In genomic region chr18:34549367-34549766, GRCh38 we compare ENCODE assay signal across 23 cellular contexts.
"Had no signal": no experiment of that assay in that cellular context is flagged by ENCODE, and none has a peak within 500 bp of the region (broad histone marks: within the 10 kb centered on the region; RNA-seq: fewer than 3 reads in every experiment).

No MANE protein-coding gene starts in this region.

- H3K27me3 Mint-ChIP-seq: activated B cell treated with CpG ODN at 0.5 μM for 24 hours; activated CD4-positive, alpha-beta memory T cell treated with anti-CD3 and anti-CD28 coated beads, Interleukin-2, amount 10 ng/mL, durations not matched to agents 7 days and 5 days; activated naive CD4-positive, alpha-beta T cell treated with anti-CD3 and anti-CD28 coated beads, Interleukin-2, amount 10 ng/mL, durations not matched to agents 7 days and 5 days; activated naive CD8-positive, alpha-beta T cell treated with anti-CD3 and anti-CD28 coated beads for 36 hours; activated T-helper 17 cell treated with anti-CD3 and anti-CD28 coated beads, Interleukin-2, amount 50 U/mL, for 72 hours; T-helper 17 cell had no signal

- H3K4me3 Mint-ChIP-seq: activated B cell treated with CpG ODN at 0.5 μM for 24 hours; activated CD4-positive, alpha-beta memory T cell treated with anti-CD3 and anti-CD28 coated beads, Interleukin-2, amount 10 ng/mL, durations not matched to agents 7 days and 5 days; activated naive CD4-positive, alpha-beta T cell treated with anti-CD3 and anti-CD28 coated beads, Interleukin-2, amount 10 ng/mL, durations not matched to agents 7 days and 5 days; activated naive CD8-positive, alpha-beta T cell treated with anti-CD3 and anti-CD28 coated beads for 36 hours; activated T-helper 17 cell treated with anti-CD3 and anti-CD28 coated beads, Interleukin-2, amount 50 U/mL, for 72 hours; T-helper 17 cell had no signal

- H3K9me3 Mint-ChIP-seq: activated B cell treated with CpG ODN at 0.5 μM for 24 hours; activated naive CD4-positive, alpha-beta T cell treated with anti-CD3 and anti-CD28 coated beads, Interleukin-2, amount 10 ng/mL, durations not matched to agents 7 days and 5 days; activated naive CD8-positive, alpha-beta T cell treated with anti-CD3 and anti-CD28 coated beads for 36 hours had no signal

- H3K4me1 Mint-ChIP-seq: activated B cell treated with CpG ODN at 0.5 μM for 24 hours; activated CD4-positive, alpha-beta memory T cell treated with anti-CD3 and anti-CD28 coated beads, Interleukin-2, amount 10 ng/mL, durations not matched to agents 7 days and 5 days; activated naive CD4-positive, alpha-beta T cell treated with anti-CD3 and anti-CD28 coated beads, Interleukin-2, amount 10 ng/mL, durations not matched to agents 7 days and 5 days; activated naive CD8-positive, alpha-beta T cell treated with anti-CD3 and anti-CD28 coated beads for 36 hours; activated T-helper 17 cell treated with anti-CD3 and anti-CD28 coated beads, Interleukin-2, amount 50 U/mL, for 72 hours; T-helper 17 cell had no signal

- H3K36me3 Mint-ChIP-seq: activated naive CD4-positive, alpha-beta T cell treated with anti-CD3 and anti-CD28 coated beads, Interleukin-2, amount 10 ng/mL, durations not matched to agents 7 days and 5 days; activated naive CD8-positive, alpha-beta T cell treated with anti-CD3 and anti-CD28 coated beads for 36 hours had no signal

- DNase-seq: activated B cell treated with CpG ODN at 0.5 μM for 24 hours; activated CD4-positive, alpha-beta memory T cell treated with anti-CD3 and anti-CD28 coated beads, Interleukin-2, amount 10 ng/mL, durations not matched to agents 7 days and 5 days; activated CD4-positive, alpha-beta T cell treated with anti-CD3 and anti-CD28 coated beads, Interleukin-2, amount 50 U/mL, for 1 hour; activated gamma-delta T cell; activated naive CD4-positive, alpha-beta T cell treated with anti-CD3 and anti-CD28 coated beads, Interleukin-2, amount 10 ng/mL, durations not matched to agents 7 days and 5 days; activated naive CD8-positive, alpha-beta T cell treated with anti-CD3 and anti-CD28 coated beads for 36 hours; activated T-cell treated with anti-CD3 and anti-CD28 coated beads for 4 hours; activated T-cell treated with anti-CD3 and anti-CD28 coated beads, Interleukin-2, amount 50 U/mL, for 48 hours; brain microvascular endothelial cell; cerebellar nuclear complex; MG63; MV-4-11; NCI-H1092 treated with DMSO at 0.1 percent for 48 hours; NCI-H1436; NCI-H1694 treated with DMSO at 0.1 percent for 48 hours; NCI-H2029 treated with DMSO at 0.1 percent for 48 hours; NCI-H446; NCI-H524; PC-3; SIG-M5; T-helper 17 cell; T-helper 9 cell had no signal

- H3K27ac Mint-ChIP-seq: activated B cell treated with CpG ODN at 0.5 μM for 24 hours; activated CD4-positive, alpha-beta memory T cell treated with anti-CD3 and anti-CD28 coated beads, Interleukin-2, amount 10 ng/mL, durations not matched to agents 7 days and 5 days; activated naive CD4-positive, alpha-beta T cell treated with anti-CD3 and anti-CD28 coated beads, Interleukin-2, amount 10 ng/mL, durations not matched to agents 7 days and 5 days; activated naive CD8-positive, alpha-beta T cell treated with anti-CD3 and anti-CD28 coated beads for 36 hours; activated T-helper 17 cell treated with anti-CD3 and anti-CD28 coated beads, Interleukin-2, amount 50 U/mL, for 72 hours; T-helper 17 cell had no signal

- ATAC-seq: activated T-helper 17 cell treated with anti-CD3 and anti-CD28 coated beads, Interleukin-2, amount 50 U/mL, for 72 hours; PC-3; T-helper 17 cell had no signal
